8 cellular contexts compared by ENCODE assay signal in the genomic region with DNA sequence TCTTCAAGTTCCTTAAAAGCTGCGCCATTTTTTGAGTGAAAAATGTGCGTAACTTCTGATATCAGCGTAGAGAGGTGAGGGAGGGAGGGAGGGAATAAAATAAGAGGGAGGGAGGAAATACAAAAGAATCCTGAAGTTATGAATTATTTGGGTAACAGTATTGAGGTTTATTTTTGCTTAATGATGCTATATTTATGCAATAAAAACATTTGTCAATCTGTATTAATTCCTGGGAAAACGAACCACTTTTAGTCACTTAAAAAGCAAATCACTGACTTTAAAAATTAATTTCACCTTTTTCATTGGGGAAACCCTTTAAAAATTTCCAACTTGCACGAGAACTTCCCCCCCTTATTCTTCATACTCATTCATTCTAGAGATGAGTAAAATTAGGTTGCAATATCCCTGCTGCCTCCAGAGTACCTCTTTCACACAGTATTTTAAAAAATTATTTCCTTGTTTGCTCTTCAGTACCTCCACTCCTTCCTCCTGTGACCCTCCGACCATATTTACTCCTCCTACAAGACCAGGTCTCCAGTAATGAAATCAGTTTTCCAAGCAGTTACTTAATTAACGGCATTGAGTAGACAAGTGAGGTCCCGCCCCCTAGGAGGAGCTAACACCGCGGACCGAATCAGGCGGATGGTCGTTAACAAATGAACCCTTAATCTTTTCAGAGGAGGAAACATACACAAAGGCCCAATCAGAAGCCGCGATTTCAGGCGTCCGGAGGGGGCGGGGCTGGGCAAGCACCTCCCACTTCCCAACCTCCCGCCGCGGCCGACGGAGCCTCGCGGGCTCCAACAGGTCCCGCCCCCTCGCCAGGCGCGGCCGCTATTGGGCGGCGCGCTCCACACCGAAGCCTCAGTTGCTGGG. TPM values are rescaled to one million over a fixed set of nuclear protein-coding genes. Genes with fewer than 3 reads are reported as not detected.
A peak's percentile ranks its signal among the peaks of the same experiment; 100 is the strongest.
DNase-seq lines count a peak whose midpoint lies in the region; ATAC-seq, FAIRE-seq and TF ChIP-seq lines count a peak whose summit lies in the region.

No MANE protein-coding gene starts in this region.

- H3K36me3 Mint-ChIP-seq in activated CD8-positive, alpha-beta memory T cell treated with anti-CD3 and anti-CD28 coated beads, Interleukin-2, amount 10 ng/mL, durations not matched to agents 7 days and 5 days = peaks cover 12% of the 10 kb centered on the region

- TF ChIP-seq POLR2A in endothelial cell of umbilical vein (IDR thresholded peaks at IDR 0.05; ENCODE audit: low read depth, low read length) = no peak

- no TSS peak for BruUV-seq in endothelial cell of umbilical vein (replicated peaks; lab: Mats Ljungman, UMichigan)

- ATAC-seq in GM21390 (IDR thresholded peaks at IDR 0.05; ENCODE audit: unreplicated experiment) = peak; percentile 74
- ATAC-seq in activated CD8-positive, alpha-beta memory T cell treated with anti-CD3 and anti-CD28 coated beads, Interleukin-2, amount 10 ng/mL, durations not matched to agents 7 days and 5 days = peak; percentile 85

- no peaks in the 10 kb centered on the region for H3K36me3 ChIP-seq in endothelial cell of umbilical vein (ENCODE audit: control insufficient read depth in 2 of 2, extremely low read depth in 1 of 2, insufficient read depth in 2 of 2, low read length in 2 of 2)

- peaks cover 2% of the 10 kb centered on the region for H3K27me3 Mint-ChIP-seq in activated CD8-positive, alpha-beta memory T cell treated with anti-CD3 and anti-CD28 coated beads, Interleukin-2, amount 10 ng/mL, durations not matched to agents 7 days and 5 days

- H3K4me2 ChIP-seq in endothelial cell of umbilical vein (ENCODE audit: insufficient read depth, low read length) = peak overlapping the region; percentile 88

- CTCF ChIA-PET in activated CD8-positive, alpha-beta memory T cell treated with anti-CD3 and anti-CD28 coated beads, Interleukin-2, amount 10 ng/mL, durations not matched to agents 7 days and 5 days (lab: Charles Lee) = interaction anchor here (1.0 to 2.6 kb wide), 2 partner anchors 279 to 406 kb away, joined by 4 to 8 read pairs; no protein-coding TSS in a partner anchor
- CTCF ChIA-PET in endothelial cell of umbilical vein (lab: Charles Lee) = interaction anchor here (0.5 to 2.1 kb wide), 6 partner anchors 9 to 298 kb away, joined by 3 to 13 read pairs (median 4); no protein-coding TSS in a partner anchor

- no peaks in the 10 kb centered on the region for H3K9me3 ChIP-seq in endothelial cell of umbilical vein (replicated peaks; ENCODE audit: control insufficient read depth, insufficient read depth, low read length)

- H3K9me1 ChIP-seq in endothelial cell of umbilical vein (replicated peaks; ENCODE audit: control insufficient read depth, extremely low read depth, insufficient read depth, low read length) = no peaks in the 10 kb centered on the region

- H3K27ac Mint-ChIP-seq in activated CD8-positive, alpha-beta memory T cell treated with anti-CD3 and anti-CD28 coated beads, Interleukin-2, amount 10 ng/mL, durations not matched to agents 7 days and 5 days = peak overlapping the region; percentile 77

- H3K27ac ChIP-seq in endothelial cell of umbilical vein (ENCODE audit: insufficient read depth, low read depth, low read length) = no peak overlapping the region

- DNase-seq in COLO668 (lab: John Stamatoyannopoulos, UW; ENCODE audit: unreplicated experiment) (peak; percentile 97), HTR-8/SVneo (ENCODE audit: insufficient read length, low spot score) (peak; percentile 84), NOMO-1 treated with DMSO at 0.1 percent for 48 hours (lab: John Stamatoyannopoulos, UW; ENCODE audit: unreplicated experiment) (peak; percentile 91), endothelial cell of umbilical vein (ENCODE audit: low read depth, low spot score) (peak; percentile 99), middle frontal gyrus (ENCODE audit: extremely low spot score, low spot score) (peak; percentile 98)
- peak; percentile 98 for DNase-seq in activated CD8-positive, alpha-beta memory T cell treated with anti-CD3 and anti-CD28 coated beads, Interleukin-2, amount 10 ng/mL, durations not matched to agents 7 days and 5 days
- DNase-seq in stimulated activated CD8-positive, alpha-beta memory T cell treated with anti-CD3 and anti-CD28 coated beads, Interleukin-4, amount 100 ng/mL, for 1 hour (ENCODE audit: low read depth in 2 of 2, low spot score in 1 of 2) = peak; percentile 95 to 96

- dilution Hi-C loops in endothelial cell of umbilical vein (cut with MboI; ENCODE audit: extremely low pct_ligation_motif_present, low sequenced_read_pairs) = no loop called here

- peak overlapping the region; percentile 84 for H2AFZ ChIP-seq in endothelial cell of umbilical vein (ENCODE audit: low read depth, low read length)

- POLR2A ChIA-PET in endothelial cell of umbilical vein (lab: Charles Lee) = interaction anchor here (0.6 to 0.7 kb wide), 2 partner anchors 87 to 267 kb away, joined by 5 to 6 read pairs; no protein-coding TSS in a partner anchor

- peak overlapping the region; percentile 89 for H3K4me3 Mint-ChIP-seq in activated CD8-positive, alpha-beta memory T cell treated with anti-CD3 and anti-CD28 coated beads, Interleukin-2, amount 10 ng/mL, durations not matched to agents 7 days and 5 days

- no peak for TF ChIP-seq CTCF in endothelial cell of umbilical vein (IDR thresholded peaks at IDR 0.05; ENCODE audit: extremely low read depth in 1 of 2, insufficient read depth in 1 of 2, low read depth in 1 of 2, low read length in 2 of 2)

- peaks cover 23% of the 10 kb centered on the region for H3K4me1 Mint-ChIP-seq in activated CD8-positive, alpha-beta memory T cell treated with anti-CD3 and anti-CD28 coated beads, Interleukin-2, amount 10 ng/mL, durations not matched to agents 7 days and 5 days

- peaks cover 5% of the 10 kb centered on the region for H3K4me1 ChIP-seq in endothelial cell of umbilical vein (ENCODE audit: control insufficient read depth, extremely low read depth, insufficient read depth, low read length)

- H4K20me1 ChIP-seq in endothelial cell of umbilical vein (replicated peaks; ENCODE audit: control insufficient read depth, extremely low read depth, insufficient read depth, low read length) = no peaks in the 10 kb centered on the region

- no peaks in the 10 kb centered on the region for H3K9me3 Mint-ChIP-seq in activated CD8-positive, alpha-beta memory T cell treated with anti-CD3 and anti-CD28 coated beads, Interleukin-2, amount 10 ng/mL, durations not matched to agents 7 days and 5 days (ENCODE audit: low read depth)

- FAIRE-seq in HTR-8/SVneo (lab: Jason Lieb, UNC) = peak; percentile 33
- peak; percentile 98 for FAIRE-seq in endothelial cell of umbilical vein (lab: Jason Lieb, UNC)

- no peaks in the 10 kb centered on the region for H3K27me3 ChIP-seq in endothelial cell of umbilical vein (ENCODE audit: control insufficient read depth in 2 of 2, insufficient read depth in 2 of 2, low read length in 2 of 2)

- H3K9ac ChIP-seq in endothelial cell of umbilical vein (replicated peaks; ENCODE audit: extremely low read depth, insufficient read depth, low read length) = no peak overlapping the region

- intact Hi-C loops in endothelial cell of umbilical vein (cut with micrococcal nuclease) = loop anchor here (1.0 to 10.0 kb wide), 6 partner anchors 51 to 457 kb away; a partner anchor contains a TSS

- peaks cover 29% of the 10 kb centered on the region for H3K79me2 ChIP-seq in endothelial cell of umbilical vein (ENCODE audit: control insufficient read depth, insufficient read depth, low read length)

- H3K4me3 ChIP-seq in endothelial cell of umbilical vein (replicated peaks in 1 of 3; ENCODE audit: insufficient read depth in 1 of 3, low read depth in 1 of 3, low read length in 3 of 3) = peak overlapping the region; percentile 21 to 54 (median 52)

TF ChIP-seq in endothelial cell of umbilical vein, 7 proteins besides CTCF, POLR2A, EP300 and RAD21:
- TF ChIP-seq FOS (IDR thresholded peaks at IDR 0.05; ENCODE audit: borderline replicate concordance, insufficient read depth, low read length) (no peak), GATA2 (IDR thresholded peaks at IDR 0.05; ENCODE audit: insufficient read depth, insufficient read length, low read depth, low read length) (no peak)
- TF ChIP-seq, protein P1, sequence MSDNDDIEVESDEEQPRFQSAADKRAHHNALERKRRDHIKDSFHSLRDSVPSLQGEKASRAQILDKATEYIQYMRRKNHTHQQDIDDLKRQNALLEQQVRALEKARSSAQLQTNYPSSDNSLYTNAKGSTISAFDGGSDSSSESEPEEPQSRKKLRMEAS (IDR thresholded peaks at IDR 0.05; ENCODE audit: insufficient read depth, insufficient read length) = no peak

RNA-seq across cellular contexts. Expression of a gene that starts 0.5 kb away (rescaled TPM):
- total RNA-seq in activated CD8-positive, alpha-beta memory T cell treated with anti-CD3 and anti-CD28 coated beads, Interleukin-2, amount 10 ng/mL, durations not matched to agents 7 days and 5 days = 10 to 100 TPM; 17.7 to 20.2 TPM
- 25.4 and 26.1 TPM in 2 replicates for total RNA-seq in endothelial cell of umbilical vein
- 7.6 and 9.1 TPM in 2 replicates for polyA plus RNA-seq in endothelial cell of umbilical vein
- 8.6 and 9.1 TPM in 2 replicates for polyA plus RNA-seq in endothelial cell of umbilical vein (2011; cell fraction: cytosol; rRNA removed)
- 12.3 and 13.7 TPM in 2 replicates for polyA plus RNA-seq in endothelial cell of umbilical vein (2011; cell fraction: nucleus; rRNA removed)
- 7.2 and 13.2 TPM in 2 replicates for polyA plus RNA-seq in endothelial cell of umbilical vein (2012)
- polyA minus RNA-seq in endothelial cell of umbilical vein = 23.3 and 27.9 TPM in 2 replicates
- 15.8 TPM for polyA minus RNA-seq in endothelial cell of umbilical vein (2011; cell fraction: cytosol; rRNA and poly(A)+ RNA removed)
- 26.1 and 40.2 TPM in 2 replicates for polyA minus RNA-seq in endothelial cell of umbilical vein (2011; cell fraction: nucleus; rRNA and poly(A)+ RNA removed)
